In genomic region chr5:177483994-177484901, GRCh38 we compare ENCODE assay signal across 1 cellular context.
TF ChIP-seq lines count a peak whose summit lies in the region.

No MANE protein-coding gene starts in this region.

TF ChIP-seq in IMR-90, 13 proteins besides CTCF, POLR2A, EP300 and RAD21 (continued from another document):
- TF ChIP-seq ELK1 (IDR thresholded peaks at IDR 0.05; ENCODE audit: borderline replicate concordance, low read depth, low read length) (no peak), MXI1 (IDR thresholded peaks at IDR 0.05; ENCODE audit: borderline replicate concordance, low read depth, low read length) (no peak), MAFK (IDR thresholded peaks at IDR 0.05; ENCODE audit: low read depth, low read length) (no peak), BHLHE40 (IDR thresholded peaks at IDR 0.05; ENCODE audit: low read depth, low read length) (no peak), SMC3 (IDR thresholded peaks at IDR 0.05; ENCODE audit: low read depth, low read length) (no peak), USF2 (IDR thresholded peaks at IDR 0.05; ENCODE audit: low read depth, low read length) (no peak), CHD1 (IDR thresholded peaks at IDR 0.05; ENCODE audit: low read depth, low read length) (no peak), CEBPB (IDR thresholded peaks at IDR 0.05; ENCODE audit: low read depth, low read length) (no peak), NFE2L2 (IDR thresholded peaks at IDR 0.05; ENCODE audit: low read depth, low read length) (no peak)
